ENCODE assay signal across 8 cellular contexts in genomic region chr15:75451674-75452363, GRCh38. TPM values are rescaled to one million over a fixed set of nuclear protein-coding genes. Genes with fewer than 3 reads are reported as not detected.
A peak's percentile ranks its signal among the peaks of the same experiment; 100 is the strongest.
DNase-seq lines count a peak whose midpoint lies in the region; ATAC-seq and TF ChIP-seq lines count a peak whose summit lies in the region.

TSS of gene SIN3A (minus strand) at chr15:75451690. CDS start at chr15:75430375, 21,315 bp downstream.

- peak within 1 kb of the TSS; percentile 94 for H3K18ac ChIP-seq in trophoblast cell (ENCODE audit: low read length)

- H3K79me1 ChIP-seq in trophoblast cell (ENCODE audit: low read length), result peaks cover 28% of the 10 kb centered on the region

- no peak within 1 kb of the TSS for H3K23ac ChIP-seq in trophoblast cell (ENCODE audit: low read length)

- peak within 1 kb of the TSS; percentile 94 to 100 (median 95) for H3K4me3 Mint-ChIP-seq in T-cell

- POLR2A ChIA-PET in T-cell (lab: Charles Lee), result interaction anchor here (0.5 to 1.5 kb wide), 14 partner anchors 15 to 609 kb away, joined by 3 to 13 read pairs (median 4); partner anchors contain the start of genes IMP3 (in 1 of the 2), PTPN9 (in 1 of the 2) and ULK3 (in 1 of the 2)

- no peaks in the 10 kb centered on the region for H3K27me3 Mint-ChIP-seq in T-cell

- H3K27me3 ChIP-seq in trophoblast cell (ENCODE audit: insufficient read depth, low read length), result no peaks in the 10 kb centered on the region
- no peaks in the 10 kb centered on the region for H3K27me3 ChIP-seq in transverse colon

- no peak for TF ChIP-seq EP300 in transverse colon (IDR thresholded peaks at IDR 0.05; ENCODE audit: low read depth)

- H3K14ac ChIP-seq in trophoblast cell (ENCODE audit: low read length), result peak within 1 kb of the TSS; percentile 97

- peak within 1 kb of the TSS; percentile 76 for H2BK120ac ChIP-seq in trophoblast cell (ENCODE audit: insufficient read depth, low read length, poor library complexity)

- H3K36me3 ChIP-seq in trophoblast cell (ENCODE audit: control insufficient read depth in 1 of 2, insufficient read depth in 2 of 2, low read length in 2 of 2), result peaks cover 0 to 2% of the 10 kb centered on the region in 2 experiments
- H3K36me3 ChIP-seq in transverse colon, result no peaks in the 10 kb centered on the region

- H3K9ac ChIP-seq in trophoblast cell (ENCODE audit: low read length), result peak within 1 kb of the TSS; percentile 71

- peak within 1 kb of the TSS; percentile 73 for H3K4me3 ChIP-seq in GM12864 (ENCODE audit: low read depth, low read length)
- peak within 1 kb of the TSS; percentile 91 for H3K4me3 ChIP-seq in trophoblast cell (ENCODE audit: low read depth, low read length)
- H3K4me3 ChIP-seq in transverse colon, result peak within 1 kb of the TSS; percentile 55 to 86 (median 74)

- intact Hi-C loops in cardiac septum (cut with DNase I), result loop anchor here (2.0 to 10.0 kb wide), 5 partner anchors 85 to 390 kb away; partner anchors contain the start of genes MAN2C1, PTPN9, SNUPN and SNX33
- intact Hi-C loops in transverse colon (cut with DNase I; ENCODE audit: low total_unique reads), result no loop called here

- H2BK12ac ChIP-seq in trophoblast cell (ENCODE audit: low read length), result no peak within 1 kb of the TSS

- ATAC-seq in HG02840 (IDR thresholded peaks at IDR 0.05; ENCODE audit: low FRiP score, unreplicated experiment) (peak; percentile 39), T-cell (replicated peaks in 1 of 4) (peak; percentile 51 to 58 (median 53))

- peak within 1 kb of the TSS; percentile 97 for H3K4me2 ChIP-seq in trophoblast cell (ENCODE audit: low read length)

- DNase-seq in GM12864 (ENCODE audit: low read depth) (peak; percentile 100), NCI-H1436 treated with DMSO at 0.1 percent for 48 hours (lab: John Stamatoyannopoulos, UW) (peak; percentile 98), T-cell (peak; percentile 97 to 100 (median 99)), cardiac septum (ENCODE audit: low spot score) (peak; percentile 99), trophoblast cell (peak; percentile 100), transverse colon (peak; percentile 99)

- H3K9me3 Mint-ChIP-seq in T-cell, result no peaks in the 10 kb centered on the region

- H3K4ac ChIP-seq in trophoblast cell (ENCODE audit: low read depth, low read length), result peak within 1 kb of the TSS; percentile 85

- peak within 1 kb of the TSS; percentile 81 for H4K12ac ChIP-seq in trophoblast cell (ENCODE audit: low read depth, low read length)

- H3K36me3 Mint-ChIP-seq in T-cell, result peaks cover 9% of the 10 kb centered on the region

- TF ChIP-seq POLR2A in transverse colon (IDR thresholded peaks at IDR 0.05), result no peak

- peak within 1 kb of the TSS; percentile 88 for H2AK5ac ChIP-seq in trophoblast cell (ENCODE audit: low read length)

- peaks cover 4 to 8% of the 10 kb centered on the region in 2 experiments for H3K4me1 ChIP-seq in trophoblast cell (ENCODE audit: control insufficient read depth in 1 of 2, insufficient read depth in 2 of 2, low read length in 2 of 2)
- peaks cover 12 to 33% (median 25%) of the 10 kb centered on the region in 4 donors for H3K4me1 ChIP-seq in transverse colon

- H3K79me2 ChIP-seq in trophoblast cell (ENCODE audit: control insufficient read depth, insufficient read depth, low read length, poor library complexity), result peaks cover 25% of the 10 kb centered on the region

- H4K91ac ChIP-seq in trophoblast cell (ENCODE audit: low read depth, low read length), result peak within 1 kb of the TSS; percentile 88

- H3K27ac ChIP-seq in adipose tissue (ENCODE audit: low read depth, low read length), result peak within 1 kb of the TSS; percentile 99
- H3K27ac ChIP-seq in trophoblast cell (ENCODE audit: low read depth, low read length), result peak within 1 kb of the TSS; percentile 96
- H3K27ac ChIP-seq in transverse colon, result peak within 1 kb of the TSS; percentile 97 to 99 (median 98)

- H3K9me3 ChIP-seq in trophoblast cell (ENCODE audit: insufficient read depth, low read depth, low read length) (no peaks in the 10 kb centered on the region), transverse colon (no peaks in the 10 kb centered on the region)

- peak within 1 kb of the TSS; percentile 94 for H2BK5ac ChIP-seq in trophoblast cell (ENCODE audit: low read depth, low read length, poor library complexity)

- peak within 1 kb of the TSS; percentile 93 for H4K8ac ChIP-seq in trophoblast cell (ENCODE audit: low read depth, low read length)

- TF ChIP-seq CTCF in GM12864 (IDR thresholded peaks at IDR 0.05; ENCODE audit: low read depth, low read length, missing control alignments) (no peak), transverse colon (IDR thresholded peaks at IDR 0.05) (no peak)

- peak within 1 kb of the TSS; percentile 98 to 99 for H3K27ac Mint-ChIP-seq in T-cell

- H2AFZ ChIP-seq in trophoblast cell (ENCODE audit: insufficient read depth, low read length, poor library complexity), result peak within 1 kb of the TSS; percentile 82

- in situ Hi-C loops in transverse colon (cut with MboI; ENCODE audit: low pct_ligation_motif_present in 1 of 4, low pct_unique_long_range_greater_than_20kb in 1 of 4, low sequenced_read_pairs in 3 of 4), result loop anchor here in 1 of 4 donors (10.0 kb wide), 1 partner anchor 87 kb away; the partner anchor contains the start of gene MAN2C1

- H3K4me1 Mint-ChIP-seq in T-cell, result peaks cover 58 to 60% (median 59%) of the 10 kb centered on the region in 3 donors

- CTCF ChIA-PET in T-cell (lab: Charles Lee), result interaction anchor here (0.6 to 2.4 kb wide), 9 partner anchors 11 to 1974 kb away, joined by 3 to 18 read pairs (median 4); partner anchors contain the start of genes IMP3 (in 1 of the 2) and MAN2C1 (in 1 of the 2)

- 0 to 1% (median 0%) methylated on average over 36 to 39 of the region's 39 CpGs for WGBS in adipose tissue, 3 donors
- WGBS in trophoblast cell (ENCODE audit: extremely low coverage, insufficient coverage, insufficient read length), result no CpG with 5 or more reads among the region's 39 CpGs
- 0% methylated on average over 6 to 39 of the region's 39 CpGs for WGBS in transverse colon (ENCODE audit: low coverage in 1 of 2), 2 donors

RNA-seq across cellular contexts. Expression of gene SIN3A, which starts in this region (rescaled TPM):
- total RNA-seq in T-cell (100 to 1,000 TPM; 117 to 137 (median 136) TPM), cardiac septum (30.6 TPM), transverse colon (10 to 100 TPM; 39.3 to 88.0 (median 72.6) TPM)
- 10 to 100 TPM in 2 of 3 donors, 1 to 10 TPM in 1; 8.9 to 16.9 (median 16.9) TPM for polyA plus RNA-seq in adipose tissue
- polyA plus RNA-seq in trophoblast cell (2013), result 27.7 and 28.8 TPM in 2 replicates

Comparison
In these comparisons a context has a peak if more than half of its experiments do, and no peak if none do; other contexts are left out.
1. Peak in every context shown above with its lines: DNase-seq, ATAC-seq, H3K4me3 ChIP-seq and H3K27ac ChIP-seq.